1 cellular context compared by ENCODE assay signal in the genomic region with DNA sequence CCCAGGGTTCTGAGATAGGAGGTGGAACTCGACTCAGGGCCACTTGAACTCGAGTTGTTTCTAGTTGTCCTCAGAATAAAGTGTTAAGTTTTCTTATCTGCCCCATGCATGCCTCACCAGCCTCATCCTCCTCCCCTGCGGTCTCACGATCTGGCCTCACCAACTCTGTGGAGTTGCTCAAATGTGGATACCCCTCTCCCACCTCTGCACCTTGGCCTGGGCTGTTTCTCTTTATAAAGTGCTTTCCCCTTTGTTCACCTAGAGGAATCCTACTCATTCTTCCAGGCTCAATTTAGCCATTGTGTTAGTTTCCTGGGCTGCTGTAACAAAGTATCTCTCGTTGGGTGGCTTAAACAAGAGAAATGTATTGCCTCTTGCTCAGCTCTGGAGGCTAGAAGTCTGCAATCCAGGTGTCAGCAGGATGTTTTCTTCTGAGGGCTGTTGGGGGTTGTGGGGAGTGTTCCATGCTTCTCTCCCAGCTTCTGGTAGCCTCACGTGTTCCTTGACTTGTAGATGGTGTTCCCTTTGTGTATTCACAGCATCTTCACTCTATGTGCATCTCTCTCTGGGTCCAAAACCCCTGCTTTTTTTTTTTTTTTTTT.
TF ChIP-seq lines count a peak whose summit lies in the region.

No MANE protein-coding gene starts in this region.

TF ChIP-seq in K562, 482 proteins besides CTCF, POLR2A, EP300 and RAD21 (continued from another document and continues in another):
- TF ChIP-seq ZNF384 (IDR thresholded peaks at IDR 0.05; ENCODE audit: low read depth, low read length) (no peak), PML (IDR thresholded peaks at IDR 0.05; ENCODE audit: low read length) (peak; percentile 86), ZNF780A (CRISPR knock-in tag; IDR thresholded peaks at IDR 0.05) (no peak), NFIX (CRISPR knock-in tag; IDR thresholded peaks at IDR 0.05; ENCODE audit: low read depth) (no peak), POLR2G (IDR thresholded peaks at IDR 0.05; ENCODE audit: low read depth, low read length) (no peak), POLR2B (IDR thresholded peaks at IDR 0.05; ENCODE audit: low read depth, partially characterized antibody) (no peak), KLF6 (CRISPR knock-in tag; IDR thresholded peaks at IDR 0.05; ENCODE audit: borderline replicate concordance) (no peak), MTA3 (IDR thresholded peaks at IDR 0.05; ENCODE audit: borderline replicate concordance) (peak; percentile 66; the same call in 1 of the 2 replicates), ZKSCAN8 (CRISPR knock-in tag; IDR thresholded peaks at IDR 0.05) (no peak), ARID2 (IDR thresholded peaks at IDR 0.05) (no peak), PHB2 (IDR thresholded peaks at IDR 0.05; ENCODE audit: low read depth) (peak; percentile 74; the same call in 1 of the 2 replicates), KLF1 (tag; IDR thresholded peaks at IDR 0.05) (no peak), COPS2 (conservative IDR thresholded peaks at IDR 0.05) (no peak), SAFB (IDR thresholded peaks at IDR 0.05; ENCODE audit: borderline replicate concordance, low read depth, low read length) (no peak), MTA1 (IDR thresholded peaks at IDR 0.05; ENCODE audit: borderline replicate concordance) (peak; percentile 54; the same call in 1 of the 2 replicates), NFXL1 (CRISPR knock-in tag; IDR thresholded peaks at IDR 0.05) (no peak), NBN (IDR thresholded peaks at IDR 0.05; ENCODE audit: low read depth) (peak; percentile 76), KLF16 (IDR thresholded peaks at IDR 0.05) (peak; percentile 93), POLR3A (IDR thresholded peaks at IDR 0.05; ENCODE audit: borderline replicate concordance, extremely low read depth, insufficient read depth, insufficient read length) (no peak), ZNF124 (CRISPR knock-in tag; IDR thresholded peaks at IDR 0.05) (no peak), NCOR1 (IDR thresholded peaks at IDR 0.05) (peak; percentile 92), BACH1 (tag; IDR thresholded peaks at IDR 0.05) (no peak), TCFL5 (CRISPR knock-in tag; conservative IDR thresholded peaks at IDR 0.05) (no peak), U2AF1 (optimal IDR thresholded peaks at IDR 0.05; ENCODE audit: low read depth, low read length) (no peak), ETV1 (tag; conservative IDR thresholded peaks at IDR 0.05; ENCODE audit: low read depth) (no peak), RAD51 (IDR thresholded peaks at IDR 0.05; ENCODE audit: borderline replicate concordance, low read depth) (no peak), RBM25 (IDR thresholded peaks at IDR 0.05; ENCODE audit: low read depth, low read length, severe bottlenecking) (no peak), ZFPM2 (CRISPR knock-in tag; IDR thresholded peaks at IDR 0.05) (no peak)
- TF ChIP-seq, protein P1, sequence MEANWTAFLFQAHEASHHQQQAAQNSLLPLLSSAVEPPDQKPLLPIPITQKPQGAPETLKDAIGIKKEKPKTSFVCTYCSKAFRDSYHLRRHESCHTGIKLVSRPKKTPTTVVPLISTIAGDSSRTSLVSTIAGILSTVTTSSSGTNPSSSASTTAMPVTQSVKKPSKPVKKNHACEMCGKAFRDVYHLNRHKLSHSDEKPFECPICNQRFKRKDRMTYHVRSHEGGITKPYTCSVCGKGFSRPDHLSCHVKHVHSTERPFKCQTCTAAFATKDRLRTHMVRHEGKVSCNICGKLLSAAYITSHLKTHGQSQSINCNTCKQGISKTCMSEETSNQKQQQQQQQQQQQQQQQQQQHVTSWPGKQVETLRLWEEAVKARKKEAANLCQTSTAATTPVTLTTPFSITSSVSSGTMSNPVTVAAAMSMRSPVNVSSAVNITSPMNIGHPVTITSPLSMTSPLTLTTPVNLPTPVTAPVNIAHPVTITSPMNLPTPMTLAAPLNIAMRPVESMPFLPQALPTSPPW (CRISPR knock-in tag; IDR thresholded peaks at IDR 0.05): peak; percentile 60
- TF ChIP-seq, protein P2, sequence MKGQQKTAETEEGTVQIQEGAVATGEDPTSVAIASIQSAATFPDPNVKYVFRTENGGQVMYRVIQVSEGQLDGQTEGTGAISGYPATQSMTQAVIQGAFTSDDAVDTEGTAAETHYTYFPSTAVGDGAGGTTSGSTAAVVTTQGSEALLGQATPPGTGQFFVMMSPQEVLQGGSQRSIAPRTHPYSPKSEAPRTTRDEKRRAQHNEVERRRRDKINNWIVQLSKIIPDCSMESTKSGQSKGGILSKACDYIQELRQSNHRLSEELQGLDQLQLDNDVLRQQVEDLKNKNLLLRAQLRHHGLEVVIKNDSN (CRISPR knock-in tag; IDR thresholded peaks at IDR 0.05): no peak
- TF ChIP-seq, protein P3, sequence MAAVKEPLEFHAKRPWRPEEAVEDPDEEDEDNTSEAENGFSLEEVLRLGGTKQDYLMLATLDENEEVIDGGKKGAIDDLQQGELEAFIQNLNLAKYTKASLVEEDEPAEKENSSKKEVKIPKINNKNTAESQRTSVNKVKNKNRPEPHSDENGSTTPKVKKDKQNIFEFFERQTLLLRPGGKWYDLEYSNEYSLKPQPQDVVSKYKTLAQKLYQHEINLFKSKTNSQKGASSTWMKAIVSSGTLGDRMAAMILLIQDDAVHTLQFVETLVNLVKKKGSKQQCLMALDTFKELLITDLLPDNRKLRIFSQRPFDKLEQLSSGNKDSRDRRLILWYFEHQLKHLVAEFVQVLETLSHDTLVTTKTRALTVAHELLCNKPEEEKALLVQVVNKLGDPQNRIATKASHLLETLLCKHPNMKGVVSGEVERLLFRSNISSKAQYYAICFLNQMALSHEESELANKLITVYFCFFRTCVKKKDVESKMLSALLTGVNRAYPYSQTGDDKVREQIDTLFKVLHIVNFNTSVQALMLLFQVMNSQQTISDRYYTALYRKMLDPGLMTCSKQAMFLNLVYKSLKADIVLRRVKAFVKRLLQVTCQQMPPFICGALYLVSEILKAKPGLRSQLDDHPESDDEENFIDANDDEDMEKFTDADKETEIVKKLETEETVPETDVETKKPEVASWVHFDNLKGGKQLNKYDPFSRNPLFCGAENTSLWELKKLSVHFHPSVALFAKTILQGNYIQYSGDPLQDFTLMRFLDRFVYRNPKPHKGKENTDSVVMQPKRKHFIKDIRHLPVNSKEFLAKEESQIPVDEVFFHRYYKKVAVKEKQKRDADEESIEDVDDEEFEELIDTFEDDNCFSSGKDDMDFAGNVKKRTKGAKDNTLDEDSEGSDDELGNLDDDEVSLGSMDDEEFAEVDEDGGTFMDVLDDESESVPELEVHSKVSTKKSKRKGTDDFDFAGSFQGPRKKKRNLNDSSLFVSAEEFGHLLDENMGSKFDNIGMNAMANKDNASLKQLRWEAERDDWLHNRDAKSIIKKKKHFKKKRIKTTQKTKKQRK (IDR thresholded peaks at IDR 0.05; ENCODE audit: borderline replicate concordance, low read depth, low read length): no peak
- TF ChIP-seq, protein P4, sequence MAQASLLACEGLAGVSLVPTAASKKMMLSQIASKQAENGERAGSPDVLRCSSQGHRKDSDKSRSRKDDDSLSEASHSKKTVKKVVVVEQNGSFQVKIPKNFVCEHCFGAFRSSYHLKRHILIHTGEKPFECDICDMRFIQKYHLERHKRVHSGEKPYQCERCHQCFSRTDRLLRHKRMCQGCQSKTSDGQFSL (CRISPR knock-in tag; IDR thresholded peaks at IDR 0.05): no peak
- TF ChIP-seq, protein P4 (tag; IDR thresholded peaks at IDR 0.05): no peak
- TF ChIP-seq, protein P5, sequence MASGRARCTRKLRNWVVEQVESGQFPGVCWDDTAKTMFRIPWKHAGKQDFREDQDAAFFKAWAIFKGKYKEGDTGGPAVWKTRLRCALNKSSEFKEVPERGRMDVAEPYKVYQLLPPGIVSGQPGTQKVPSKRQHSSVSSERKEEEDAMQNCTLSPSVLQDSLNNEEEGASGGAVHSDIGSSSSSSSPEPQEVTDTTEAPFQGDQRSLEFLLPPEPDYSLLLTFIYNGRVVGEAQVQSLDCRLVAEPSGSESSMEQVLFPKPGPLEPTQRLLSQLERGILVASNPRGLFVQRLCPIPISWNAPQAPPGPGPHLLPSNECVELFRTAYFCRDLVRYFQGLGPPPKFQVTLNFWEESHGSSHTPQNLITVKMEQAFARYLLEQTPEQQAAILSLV (tag; IDR thresholded peaks at IDR 0.05): no peak
- TF ChIP-seq, protein P6, sequence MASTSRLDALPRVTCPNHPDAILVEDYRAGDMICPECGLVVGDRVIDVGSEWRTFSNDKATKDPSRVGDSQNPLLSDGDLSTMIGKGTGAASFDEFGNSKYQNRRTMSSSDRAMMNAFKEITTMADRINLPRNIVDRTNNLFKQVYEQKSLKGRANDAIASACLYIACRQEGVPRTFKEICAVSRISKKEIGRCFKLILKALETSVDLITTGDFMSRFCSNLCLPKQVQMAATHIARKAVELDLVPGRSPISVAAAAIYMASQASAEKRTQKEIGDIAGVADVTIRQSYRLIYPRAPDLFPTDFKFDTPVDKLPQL (IDR thresholded peaks at IDR 0.05; ENCODE audit: extremely low read depth, insufficient read length): no peak
- TF ChIP-seq, protein P7, sequence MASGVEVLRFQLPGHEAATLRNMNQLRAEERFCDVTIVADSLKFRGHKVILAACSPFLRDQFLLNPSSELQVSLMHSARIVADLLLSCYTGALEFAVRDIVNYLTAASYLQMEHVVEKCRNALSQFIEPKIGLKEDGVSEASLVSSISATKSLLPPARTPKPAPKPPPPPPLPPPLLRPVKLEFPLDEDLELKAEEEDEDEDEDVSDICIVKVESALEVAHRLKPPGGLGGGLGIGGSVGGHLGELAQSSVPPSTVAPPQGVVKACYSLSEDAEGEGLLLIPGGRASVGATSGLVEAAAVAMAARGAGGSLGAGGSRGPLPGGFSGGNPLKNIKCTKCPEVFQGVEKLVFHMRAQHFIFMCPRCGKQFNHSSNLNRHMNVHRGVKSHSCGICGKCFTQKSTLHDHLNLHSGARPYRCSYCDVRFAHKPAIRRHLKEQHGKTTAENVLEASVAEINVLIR (CRISPR knock-in tag; IDR thresholded peaks at IDR 0.05): no peak
- TF ChIP-seq, protein P8, sequence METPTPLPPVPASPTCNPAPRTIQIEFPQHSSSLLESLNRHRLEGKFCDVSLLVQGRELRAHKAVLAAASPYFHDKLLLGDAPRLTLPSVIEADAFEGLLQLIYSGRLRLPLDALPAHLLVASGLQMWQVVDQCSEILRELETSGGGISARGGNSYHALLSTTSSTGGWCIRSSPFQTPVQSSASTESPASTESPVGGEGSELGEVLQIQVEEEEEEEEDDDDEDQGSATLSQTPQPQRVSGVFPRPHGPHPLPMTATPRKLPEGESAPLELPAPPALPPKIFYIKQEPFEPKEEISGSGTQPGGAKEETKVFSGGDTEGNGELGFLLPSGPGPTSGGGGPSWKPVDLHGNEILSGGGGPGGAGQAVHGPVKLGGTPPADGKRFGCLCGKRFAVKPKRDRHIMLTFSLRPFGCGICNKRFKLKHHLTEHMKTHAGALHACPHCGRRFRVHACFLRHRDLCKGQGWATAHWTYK (CRISPR knock-in tag; IDR thresholded peaks at IDR 0.05): no peak
- TF ChIP-seq, protein P9, sequence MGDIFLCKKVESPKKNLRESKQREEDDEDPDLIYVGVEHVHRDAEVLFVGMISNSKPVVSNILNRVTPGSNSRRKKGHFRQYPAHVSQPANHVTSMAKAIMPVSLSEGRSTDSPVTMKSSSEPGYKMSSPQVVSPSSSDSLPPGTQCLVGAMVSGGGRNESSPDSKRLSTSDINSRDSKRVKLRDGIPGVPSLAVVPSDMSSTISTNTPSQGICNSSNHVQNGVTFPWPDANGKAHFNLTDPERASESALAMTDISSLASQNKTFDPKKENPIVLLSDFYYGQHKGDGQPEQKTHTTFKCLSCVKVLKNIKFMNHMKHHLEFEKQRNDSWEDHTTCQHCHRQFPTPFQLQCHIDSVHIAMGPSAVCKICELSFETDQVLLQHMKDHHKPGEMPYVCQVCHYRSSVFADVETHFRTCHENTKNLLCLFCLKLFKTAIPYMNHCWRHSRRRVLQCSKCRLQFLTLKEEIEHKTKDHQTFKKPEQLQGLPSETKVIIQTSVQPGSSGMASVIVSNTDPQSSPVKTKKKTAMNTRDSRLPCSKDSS (IDR thresholded peaks at IDR 0.05; ENCODE audit: low read depth, partially characterized antibody): no peak
